18 cellular contexts compared by ENCODE assay signal in genomic region chr2:228559774-228560415, GRCh38.
"Had no signal": no experiment of that assay in that cellular context is flagged by ENCODE, and none has a peak within 500 bp of the region (broad histone marks: within the 10 kb centered on the region; RNA-seq: fewer than 3 reads in every experiment).

No MANE protein-coding gene starts in this region.

- H3K9me3 ChIP-seq: breast epithelium, left lung, sigmoid colon, transverse colon had no signal

- H3K36me3 ChIP-seq: breast epithelium, left lung, sigmoid colon, transverse colon had no signal

- H3K27me3 ChIP-seq: breast epithelium, foreskin keratinocyte, left lung, sigmoid colon, transverse colon had no signal

- H3K4me1 ChIP-seq: breast epithelium, foreskin keratinocyte, left lung, sigmoid colon, transverse colon had no signal

- DNase-seq: activated CD4-positive, alpha-beta T cell treated with anti-CD3 and anti-CD28 coated beads for 4 hours; activated CD4-positive, alpha-beta T cell treated with anti-CD3 and anti-CD28 coated beads, Interleukin-2, amount 50 U/mL, for 48 hours; activated CD8-positive, alpha-beta memory T cell treated with anti-CD3 and anti-CD28 coated beads, Interleukin-2, amount 50 U/mL, for 48 hours; activated naive CD4-positive, alpha-beta T cell; activated T-cell treated with anti-CD3 and anti-CD28 coated beads, Interleukin-2, amount 50 U/mL, for 4 hours; effector memory CD4-positive, alpha-beta T cell; foreskin keratinocyte; hippocampal formation; kidney glomerular epithelial cell; left lung; natural killer cell; sigmoid colon; stimulated activated CD4-positive, alpha-beta T cell treated with anti-CD3 and anti-CD28 coated beads, Interleukin-15, amount 100 ng/mL, for 24 hours; stimulated activated naive B cell treated with anti-CD40 and anti-IgM and Interleukin-4, amounts not matched to agents 10 μg/mL and 1 μg/mL and 100 μg/mL, for 72 hours; transverse colon had no signal

- H3K27ac ChIP-seq: breast epithelium, foreskin keratinocyte, left lung, sigmoid colon, transverse colon had no signal

- ATAC-seq: activated T-cell treated with anti-CD3 and anti-CD28 coated beads, Interleukin-2, amount 50 U/mL, for 4 hours; foreskin keratinocyte; left lung; natural killer cell; stimulated activated naive B cell treated with anti-CD40 and anti-IgM and Interleukin-4, amounts not matched to agents 10 μg/mL and 1 μg/mL and 100 μg/mL, for 72 hours; WTC11 had no signal

- H3K4me3 ChIP-seq: breast epithelium, left lung, sigmoid colon, smooth muscle cell, transverse colon had no signal
